In the genomic region with DNA sequence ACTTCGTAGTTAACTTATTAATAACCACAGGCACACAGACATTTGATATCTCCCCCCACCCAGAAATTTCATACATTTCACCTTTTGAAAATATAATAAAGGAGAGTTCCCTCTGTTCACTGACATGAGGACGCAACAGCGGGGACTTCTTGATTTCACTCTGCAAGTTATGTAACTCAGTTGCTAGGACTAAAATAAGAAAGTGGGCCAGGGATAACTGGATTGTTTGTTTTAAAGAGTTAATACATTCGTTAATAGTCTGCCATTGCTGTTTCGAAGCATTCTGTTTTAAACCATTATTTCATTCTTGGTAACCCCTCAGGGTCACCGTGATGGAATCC, we compare ENCODE assay signal across 8 cellular contexts. TPM values are rescaled to one million over a fixed set of nuclear protein-coding genes. Genes with fewer than 3 reads are reported as not detected.
DNase-seq lines count a peak whose midpoint lies in the region; ATAC-seq and TF ChIP-seq lines count a peak whose summit lies in the region.

No MANE protein-coding gene starts in this region.

- H3K9me3 ChIP-seq in Peyer's patch (no peaks in the 10 kb centered on the region), psoas muscle (no peaks in the 10 kb centered on the region)

- 12 to 31% (median 12%) methylated on average over 6 of the region's 6 CpGs for WGBS in psoas muscle, 3 donors

- H3K27me3 ChIP-seq in GM06990 (replicated peaks; ENCODE audit: control insufficient read depth, insufficient read depth, low read length) = no peaks in the 10 kb centered on the region
- H3K27me3 ChIP-seq in Peyer's patch = no peaks in the 10 kb centered on the region
- H3K27me3 ChIP-seq in psoas muscle (ENCODE audit: insufficient read depth in 3 of 3, low read length in 2 of 3) = no peaks in the 10 kb centered on the region

- H3K4me3 ChIP-seq in GM06990 (replicated peaks; ENCODE audit: low read depth, low read length) (peak overlapping the region; percentile 79), Peyer's patch (peak overlapping the region in 3 of 4 donors; percentile 88 to 99 (median 92)), psoas muscle (peak overlapping the region; percentile 86)

- H3K27ac ChIP-seq in Peyer's patch (no peak overlapping the region), epithelial cell of prostate (peak overlapping the region; percentile 85), psoas muscle (peak overlapping the region; percentile 90)

- no peak for DNase-seq in GM06990 (ENCODE audit: extremely low read depth, insufficient read length)
- DNase-seq in Peyer's patch = no peak
- DNase-seq in epithelial cell of prostate (ENCODE audit: low read depth, low spot score) = no peak
- peak in 1 of 2 donors; percentile 5 for DNase-seq in psoas muscle
- DNase-seq in NCI-H2227 treated with DMSO at 0.1 percent for 48 hours (lab: John Stamatoyannopoulos, UW) = no peak
- DNase-seq in COR-L47 (lab: John Stamatoyannopoulos, UW) = no peak

- H3K36me3 ChIP-seq in GM06990 (ENCODE audit: control insufficient read depth, insufficient read depth, low read length) = no peaks in the 10 kb centered on the region
- H3K36me3 ChIP-seq in Peyer's patch = peaks cover 0 to 4% (median 0%) of the 10 kb centered on the region in 3 donors
- no peaks in the 10 kb centered on the region for H3K36me3 ChIP-seq in psoas muscle (ENCODE audit: insufficient read depth in 1 of 2, low read depth in 1 of 2)

- TF ChIP-seq POLR2A in Peyer's patch (IDR thresholded peaks at IDR 0.05) = no peak

- intact Hi-C loops in psoas muscle (cut with DNase I) = loop anchor here in 1 of 2 donors (5.0 kb wide), 1 partner anchor 136 kb away; the partner anchor contains the start of gene LRRC37B

- peaks cover 0 to 24% (median 6%) of the 10 kb centered on the region in 4 donors for H3K4me1 ChIP-seq in Peyer's patch
- H3K4me1 ChIP-seq in psoas muscle = peaks cover 27% of the 10 kb centered on the region

- no peak for ATAC-seq in psoas muscle
- ATAC-seq in HG03045 (IDR thresholded peaks at IDR 0.05; ENCODE audit: unreplicated experiment) = no peak
- ATAC-seq in GM21717 (IDR thresholded peaks at IDR 0.05; ENCODE audit: unreplicated experiment) = no peak

- TF ChIP-seq CTCF in GM06990 (IDR thresholded peaks at IDR 0.05; ENCODE audit: insufficient read depth, low read length, poor library complexity, severe bottlenecking) = no peak
- TF ChIP-seq CTCF in Peyer's patch (IDR thresholded peaks at IDR 0.05) = no peak
- TF ChIP-seq CTCF in psoas muscle (IDR thresholded peaks at IDR 0.05) = no peak

RNA-seq across cellular contexts. Expression of gene RHOT1, which starts 1.2 kb away (rescaled TPM):
- total RNA-seq in Peyer's patch = 10 to 100 TPM; 31.4 to 54.9 (median 47.7) TPM
- total RNA-seq in psoas muscle = 10 to 100 TPM; 22.9 to 41.0 (median 35.1) TPM
- 10 to 100 TPM; 26.4 to 32.0 (median 30.1) TPM for polyA plus RNA-seq in psoas muscle

Comparison
In these comparisons a context has a peak if more than half of its experiments do, and no peak if none do; other contexts are left out.
1. H3K27ac ChIP-seq: peak in epithelial cell of prostate (single experiment) and psoas muscle (single experiment); none in Peyer's patch (0 of 4).
2. Peak in every context shown above with its lines, with median percentiles within 50 percentile points of each other: H3K4me3 ChIP-seq.